ENCODE assay signal across 23 cellular contexts in genomic region chr11:95910638-95911368, GRCh38. TPM values are rescaled to one million over a fixed set of nuclear protein-coding genes. Genes with fewer than 3 reads are reported as not detected.
A peak's percentile ranks its signal among the peaks of the same experiment; 100 is the strongest.
DNase-seq lines count a peak whose midpoint lies in the region; FAIRE-seq lines count a peak whose summit lies in the region.
"Had no signal": no experiment of that assay in that cellular context is flagged by ENCODE, and none has a peak within 500 bp of the region (broad histone marks: within the 10 kb centered on the region; RNA-seq: fewer than 3 reads in every experiment).

No MANE protein-coding gene starts in this region.

- H3K36me3 ChIP-seq in small intestine (ENCODE audit: control insufficient read depth in 2 of 2, insufficient read depth in 2 of 2, low read length in 2 of 2) = no peaks in the 10 kb centered on the region

- 85 to 86% (median 85%) methylated on average over 4 of the region's 4 CpGs for WGBS in small intestine, 3 donors

- H3K4me3 ChIP-seq in small intestine (ENCODE audit: low read depth in 1 of 2, low read length in 2 of 2) = no peak overlapping the region
- H3K4me3 ChIP-seq: BLaER1 treated with 17β-estradiol and CSF1 and Interleukin-3, amounts not matched to agents 10 nM and 100 nM had no signal

- H3K27ac ChIP-seq in small intestine (ENCODE audit: low read depth in 1 of 2, low read length in 1 of 2) = no peak overlapping the region
- H3K27ac ChIP-seq: BLaER1 treated with 17β-estradiol and CSF1 and Interleukin-3, amounts not matched to agents 10 nM and 100 nM; KMS-11; RWPE1 had no signal

- no peaks in the 10 kb centered on the region for H3K9me3 ChIP-seq in small intestine (ENCODE audit: control insufficient read depth, low read depth)
- H3K9me3 ChIP-seq: SK-N-SH had no signal

- FAIRE-seq in small intestine (lab: Jason Lieb, UNC) = no peak
- FAIRE-seq: A204.1 had no signal

- H3K4me1 ChIP-seq in small intestine (ENCODE audit: control insufficient read depth in 2 of 2, insufficient read depth in 1 of 2, low read depth in 1 of 2, low read length in 1 of 2) = peaks cover 0 to 4% of the 10 kb centered on the region in 2 donors

- in situ Hi-C loops in SK-MEL-5 (cut with HindIII; ENCODE audit: low pct_unique_long_range_greater_than_20kb, low sequenced_read_pairs) = no loop called here

- H3K27me3 ChIP-seq in small intestine (ENCODE audit: control insufficient read depth in 2 of 2, insufficient read depth in 2 of 2, low read length in 2 of 2) = no peaks in the 10 kb centered on the region
- H3K27me3 ChIP-seq: BLaER1 treated with 17β-estradiol and CSF1 and Interleukin-3, amounts not matched to agents 10 nM and 100 nM had no signal

- DNase-seq in Ammon's horn (ENCODE audit: low spot score) = peak; percentile 54
- peak; percentile 62 for DNase-seq in SK-MEL-5 (ENCODE audit: low read depth, low spot score)
- DNase-seq in globus pallidus (ENCODE audit: low spot score) = peak; percentile 84
- peak; percentile 66 for DNase-seq in putamen (ENCODE audit: low spot score)
- no peak for DNase-seq in MV-4-11 (lab: John Stamatoyannopoulos, UW)
- no peak for DNase-seq in NCI-H69 (lab: John Stamatoyannopoulos, UW)
- no peak for DNase-seq in small intestine
- DNase-seq: CD4-positive, alpha-beta T cell; COR-L47; DMS53; MM.1S; NCI-H1048; NCI-H1417; NCI-H1694; NCI-H2081; NCI-H2227 treated with DMSO at 0.1 percent for 48 hours; NCI-H526 treated with DMSO at 0.1 percent for 48 hours; SIG-M5; SK-N-SH had no signal

RNA-seq across cellular contexts. Expression of gene MTMR2, which starts 13.1 kb away (rescaled TPM):
- 17.8 and 23.8 TPM in 2 replicates for total RNA-seq in SK-MEL-5 (2014; rRNA removed; shearing (Covaris generic))
- polyA plus RNA-seq in SK-MEL-5 (2015; cell fraction: cytosol; rRNA removed) = 22.4 TPM in 2 replicates
- polyA plus RNA-seq in SK-MEL-5 (2015; cell fraction: nucleus; rRNA removed) = 16.4 and 17.2 TPM in 2 replicates
- 10 to 100 TPM in 1 of 3 donors, 1 to 10 TPM in 2; 4.7 to 14.5 (median 5.4) TPM for polyA plus RNA-seq in small intestine

Comparison
In these comparisons a context has a peak if more than half of its experiments do, and no peak if none do; other contexts are left out.
1. DNase-seq: peak in Ammon's horn (single experiment), SK-MEL-5 (single experiment), globus pallidus (single experiment) and putamen (single experiment); none in MV-4-11 (single experiment), NCI-H69 (single experiment) and small intestine (single experiment).